27 cellular contexts compared by ENCODE assay signal in the genomic region with DNA sequence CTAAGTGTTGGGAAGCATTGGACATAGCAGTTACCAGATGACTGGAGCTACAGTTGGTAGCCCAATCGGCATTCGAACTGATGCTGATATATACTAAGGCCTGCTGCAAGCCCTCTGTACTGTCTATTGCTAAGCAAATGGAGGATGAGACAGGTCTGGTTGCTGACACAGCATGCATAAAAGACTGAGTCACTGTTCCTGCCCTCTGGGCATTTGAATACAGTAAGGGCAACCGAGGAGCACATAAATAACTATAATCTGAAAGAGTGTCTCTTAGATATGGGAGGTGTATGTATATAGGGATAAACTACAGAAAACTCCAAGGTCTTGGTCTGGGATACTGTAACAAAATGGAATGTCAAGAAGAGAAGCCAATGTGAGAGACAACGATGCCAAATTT. TPM values are rescaled to one million over a fixed set of nuclear protein-coding genes. Genes with fewer than 3 reads are reported as not detected.
DNase-seq lines count a peak whose midpoint lies in the region; FAIRE-seq and TF ChIP-seq lines count a peak whose summit lies in the region.
"Had no signal": no experiment of that assay in that cellular context is flagged by ENCODE, and none has a peak within 500 bp of the region (broad histone marks: within the 10 kb centered on the region; RNA-seq: fewer than 3 reads in every experiment).

No MANE protein-coding gene starts in this region.

- H3K27me3 ChIP-seq in bronchial epithelial cell (ENCODE audit: control insufficient read depth, insufficient read depth, low read length) (no peaks in the 10 kb centered on the region), trophoblast cell (ENCODE audit: insufficient read depth, low read length) (no peaks in the 10 kb centered on the region), osteoblast (ENCODE audit: insufficient read depth, low read length) (no peaks in the 10 kb centered on the region)
- H3K27me3 ChIP-seq: neural progenitor cell, upper lobe of left lung had no signal

- H2BK120ac ChIP-seq in trophoblast cell (ENCODE audit: insufficient read depth, low read length, poor library complexity) = no peak overlapping the region

- no peak overlapping the region for H2BK5ac ChIP-seq in trophoblast cell (ENCODE audit: low read depth, low read length, poor library complexity)

- no peaks in the 10 kb centered on the region for H3K79me2 ChIP-seq in trophoblast cell (ENCODE audit: control insufficient read depth, insufficient read depth, low read length, poor library complexity)
- no peaks in the 10 kb centered on the region for H3K79me2 ChIP-seq in osteoblast (ENCODE audit: insufficient read depth, low read length)

- H4K12ac ChIP-seq in trophoblast cell (ENCODE audit: low read depth, low read length) = no peak overlapping the region

- H3K18ac ChIP-seq in trophoblast cell (ENCODE audit: low read length) = no peak overlapping the region

- H3K4me1 ChIP-seq in trophoblast cell (ENCODE audit: control insufficient read depth in 1 of 2, insufficient read depth in 2 of 2, low read length in 2 of 2) = peaks cover 0 to 2% of the 10 kb centered on the region in 2 experiments
- H3K4me1 ChIP-seq in osteoblast (ENCODE audit: insufficient read depth, low read length) = no peaks in the 10 kb centered on the region
- H3K4me1 ChIP-seq: adrenal gland, BE2C, upper lobe of left lung had no signal

- no peak overlapping the region for H2AK5ac ChIP-seq in trophoblast cell (ENCODE audit: low read length)

- WGBS in trophoblast cell (ENCODE audit: extremely low coverage, insufficient coverage, insufficient read length) = no CpG with 5 or more reads among the region's 4 CpGs

- H3K27ac ChIP-seq in trophoblast cell (ENCODE audit: low read depth, low read length) = no peak overlapping the region
- no peak overlapping the region for H3K27ac ChIP-seq in osteoblast (ENCODE audit: low read depth, low read length)
- H3K27ac ChIP-seq: adrenal gland, neural progenitor cell, upper lobe of left lung had no signal

- H3K36me3 ChIP-seq in bronchial epithelial cell (ENCODE audit: control insufficient read depth, insufficient read depth, low read length) (no peaks in the 10 kb centered on the region), trophoblast cell (ENCODE audit: control insufficient read depth in 1 of 2, insufficient read depth in 2 of 2, low read length in 2 of 2) (no peaks in the 10 kb centered on the region), osteoblast (ENCODE audit: insufficient read depth, low read length) (no peaks in the 10 kb centered on the region)
- H3K36me3 ChIP-seq: adrenal gland, BE2C, neural progenitor cell, upper lobe of left lung had no signal

- H3K4ac ChIP-seq in trophoblast cell (ENCODE audit: low read depth, low read length) = no peak overlapping the region

- H3K4me2 ChIP-seq in trophoblast cell (ENCODE audit: low read length) = no peak overlapping the region
- no peak overlapping the region for H3K4me2 ChIP-seq in osteoblast (ENCODE audit: insufficient read depth, low read length)
- H3K4me2 ChIP-seq: neural progenitor cell had no signal

- H3K14ac ChIP-seq in trophoblast cell (ENCODE audit: low read length) = no peak overlapping the region

- no peaks in the 10 kb centered on the region for H3K9me3 ChIP-seq in trophoblast cell (ENCODE audit: insufficient read depth, low read depth, low read length)
- no peaks in the 10 kb centered on the region for H3K9me3 ChIP-seq in osteoblast (ENCODE audit: low read depth, low read length)
- H3K9me3 ChIP-seq: adrenal gland, BE2C, upper lobe of left lung had no signal

- DNase-seq in ELR (ENCODE audit: low read depth) (peak; percentile 75), RKO (ENCODE audit: low spot score) (peak; percentile 37), bronchial epithelial cell (ENCODE audit: low read depth) (peak; percentile 97), trophoblast cell (peak; percentile 79 to 95), MV-4-11 (lab: John Stamatoyannopoulos, UW) (no peak), osteoblast (ENCODE audit: insufficient read length, low spot score, missing footprints) (no peak)
- DNase-seq in stimulated activated CD4-positive, alpha-beta T cell treated with anti-CD3 and anti-CD28 coated beads, Interleukin-4, amount 100 ng/mL, for 24 hours = no peak
- DNase-seq in activated CD8-positive, alpha-beta memory T cell treated with anti-CD3 and anti-CD28 coated beads, Interleukin-2, amount 50 U/mL, for 4 hours = no peak
- DNase-seq: ACHN; activated T-cell treated with anti-CD3 and anti-CD28 coated beads, Interleukin-2, amount 50 U/mL, for 24 hours; adrenal gland; CD8-positive, alpha-beta memory T cell; DMS153; head of caudate nucleus; Kasumi-1; NCI-H1048; NCI-H187; NCI-H526; stimulated activated CD4-positive, alpha-beta T cell treated with anti-CD3 and anti-CD28 coated beads, Interleukin-12 subunit alpha, Interleukin-12 subunit beta, amount 100 ng/mL, for 4 hours; stimulated activated CD4-positive, alpha-beta T cell treated with anti-CD3 and anti-CD28 coated beads, Interleukin-4, amount 100 ng/mL, for 1 hour had no signal

- H2AFZ ChIP-seq in trophoblast cell (ENCODE audit: insufficient read depth, low read length, poor library complexity) (no peak overlapping the region), osteoblast (ENCODE audit: low read length) (no peak overlapping the region)
- H2AFZ ChIP-seq: neural progenitor cell had no signal

- H4K91ac ChIP-seq in trophoblast cell (ENCODE audit: low read depth, low read length) = no peak overlapping the region

- H2BK12ac ChIP-seq in trophoblast cell (ENCODE audit: low read length) = no peak overlapping the region

- no peak overlapping the region for H3K23ac ChIP-seq in trophoblast cell (ENCODE audit: low read length)

- peak; percentile 28 for FAIRE-seq in bronchial epithelial cell (lab: Jason Lieb, UNC)
- FAIRE-seq: GM18507, RCC 7860 had no signal

- no peak overlapping the region for H4K8ac ChIP-seq in trophoblast cell (ENCODE audit: low read depth, low read length)

- H3K9ac ChIP-seq in trophoblast cell (ENCODE audit: low read length) = no peak overlapping the region
- H3K9ac ChIP-seq: neural progenitor cell had no signal

- H3K4me3 ChIP-seq in bronchial epithelial cell (ENCODE audit: low read depth, low read length) (no peak overlapping the region), trophoblast cell (ENCODE audit: low read depth, low read length) (no peak overlapping the region), osteoblast (ENCODE audit: insufficient read depth, low read length) (no peak overlapping the region)
- H3K4me3 ChIP-seq: adrenal gland, neural progenitor cell, upper lobe of left lung had no signal

- TF ChIP-seq CTCF in bronchial epithelial cell (IDR thresholded peaks at IDR 0.05; ENCODE audit: insufficient read depth, low read length, severe bottlenecking) (no peak), osteoblast (IDR thresholded peaks at IDR 0.05; ENCODE audit: extremely low read depth, low read depth, low read length) (no peak)

- peaks cover 3% of the 10 kb centered on the region for H3K79me1 ChIP-seq in trophoblast cell (ENCODE audit: low read length)

- H4K20me1 ChIP-seq in osteoblast (ENCODE audit: insufficient read depth, low read length) = no peaks in the 10 kb centered on the region

RNA-seq across cellular contexts. Expression of a gene that starts 16.8 kb away (rescaled TPM):
- 3.9 and 10.4 TPM in 2 replicates for total RNA-seq in bronchial epithelial cell
- polyA plus RNA-seq in trophoblast cell (2013) = 7.1 and 7.9 TPM in 2 replicates
- total RNA-seq in osteoblast = 0.72 and 1.5 TPM in 2 replicates
- total RNA-seq: activated CD4-positive, alpha-beta T cell treated with anti-CD3 and anti-CD28 coated beads, Interleukin-2, amount 10 ng/mL, durations not matched to agents 24 days and 14 days; activated CD8-positive, alpha-beta memory T cell treated with anti-CD3 and anti-CD28 coated beads for 36 hours had no signal
- polyA plus RNA-seq: CD8-positive, alpha-beta memory T cell had no signal

Comparison
In these comparisons a context has a peak if more than half of its experiments do, and no peak if none do; other contexts are left out.
1. DNase-seq: peak in ELR (single experiment), RKO (single experiment), bronchial epithelial cell (single experiment) and trophoblast cell (2 of 2); none in MV-4-11 (single experiment), stimulated activated CD4-positive, alpha-beta T cell treated with anti-CD3 and anti-CD28 coated beads, Interleukin-4, amount 100 ng/mL, for 24 hours (single experiment), osteoblast (single experiment) and activated CD8-positive, alpha-beta memory T cell treated with anti-CD3 and anti-CD28 coated beads, Interleukin-2, amount 50 U/mL, for 4 hours (single experiment).